ENCODE assay signal across 31 cellular contexts in genomic region chr4:6143603-6144181, GRCh38. TPM values are rescaled to one million over a fixed set of nuclear protein-coding genes. Genes with fewer than 3 reads are reported as not detected.
"Had no signal": no experiment of that assay in that cellular context is flagged by ENCODE, and none has a peak within 500 bp of the region (broad histone marks: within the 10 kb centered on the region; RNA-seq: fewer than 3 reads in every experiment).

No MANE protein-coding gene starts in this region.

- H3K27me3 ChIP-seq: brain microvascular endothelial cell had no signal

- H3K4me3 ChIP-seq: K562 had no signal

- H3K36me3 ChIP-seq: brain microvascular endothelial cell had no signal

- H3K27ac Mint-ChIP-seq: activated B cell treated with CpG ODN at 0.5 μM for 24 hours; activated CD4-positive, alpha-beta memory T cell treated with anti-CD3 and anti-CD28 coated beads for 36 hours; activated naive CD8-positive, alpha-beta T cell treated with anti-CD3 and anti-CD28 coated beads for 36 hours; activated T-helper 17 cell treated with anti-CD3 and anti-CD28 coated beads, Interleukin-2, amount 50 U/mL, for 72 hours had no signal

- H3K4me3 Mint-ChIP-seq: activated B cell treated with CpG ODN at 0.5 μM for 24 hours; activated CD4-positive, alpha-beta memory T cell treated with anti-CD3 and anti-CD28 coated beads for 36 hours; activated naive CD8-positive, alpha-beta T cell treated with anti-CD3 and anti-CD28 coated beads for 36 hours; activated T-helper 17 cell treated with anti-CD3 and anti-CD28 coated beads, Interleukin-2, amount 50 U/mL, for 72 hours had no signal

- H3K9me3 Mint-ChIP-seq: activated B cell treated with CpG ODN at 0.5 μM for 24 hours had no signal

- H3K27ac ChIP-seq: brain microvascular endothelial cell, VCaP had no signal

- H3K36me3 Mint-ChIP-seq: activated naive CD8-positive, alpha-beta T cell treated with anti-CD3 and anti-CD28 coated beads for 36 hours had no signal

- DNase-seq: activated B cell treated with CpG ODN at 0.5 μM for 24 hours; activated CD4-positive, alpha-beta memory T cell treated with anti-CD3 and anti-CD28 coated beads for 36 hours; activated CD4-positive, alpha-beta T cell treated with anti-CD3 and anti-CD28 coated beads for 4 hours; activated CD4-positive, alpha-beta T cell treated with anti-CD3 and anti-CD28 coated beads, Interleukin-2, amount 50 U/mL, for 1 hour; activated CD4-positive, CD25-positive, alpha-beta regulatory T cell treated with anti-CD3 and anti-CD28 coated beads, Interleukin-2, amount 50 U/mL, for 72 hours; activated CD8-positive, alpha-beta memory T cell treated with anti-CD3 and anti-CD28 coated beads, Interleukin-2, amount 50 U/mL, for 48 hours; activated effector memory CD4-positive, alpha-beta T cell treated with anti-CD3 and anti-CD28 coated beads, Interleukin-2, amount 50 U/mL, for 16 hours; activated naive CD4-positive, alpha-beta T cell; activated naive CD4-positive, alpha-beta T cell treated with anti-CD3 and anti-CD28 coated beads, Interleukin-2, amount 50 U/mL, for 16 hours; activated naive CD8-positive, alpha-beta T cell treated with anti-CD3 and anti-CD28 coated beads for 36 hours; activated T-cell treated with anti-CD3 and anti-CD28 coated beads, Interleukin-2, amount 50 U/mL, for 48 hours; amniotic stem cell; brain microvascular endothelial cell; NCI-H1092 treated with DMSO at 0.1 percent for 48 hours; NCI-H1417 treated with DMSO at 0.1 percent for 48 hours; NCI-H187 treated with DMSO at 0.1 percent for 48 hours; NCI-H2171 treated with DMSO at 0.1 percent for 48 hours; NCI-H2227 treated with DMSO at 0.1 percent for 48 hours; NCI-H446; NCI-H510A treated with DMSO at 0.1 percent for 48 hours; NCI-H526 treated with DMSO at 0.1 percent for 48 hours; NCI-H774; SW 1271; T-helper 1 cell; T-helper 2 cell; T-helper 9 cell had no signal

- H3K4me1 Mint-ChIP-seq: activated B cell treated with CpG ODN at 0.5 μM for 24 hours; activated naive CD8-positive, alpha-beta T cell treated with anti-CD3 and anti-CD28 coated beads for 36 hours had no signal

- H3K27me3 Mint-ChIP-seq: activated B cell treated with CpG ODN at 0.5 μM for 24 hours; activated CD4-positive, alpha-beta memory T cell treated with anti-CD3 and anti-CD28 coated beads for 36 hours; activated T-helper 17 cell treated with anti-CD3 and anti-CD28 coated beads, Interleukin-2, amount 50 U/mL, for 72 hours had no signal

RNA-seq across cellular contexts. Expression of gene JAKMIP1, which starts 56.7 kb away (rescaled TPM):
- total RNA-seq: K562, M059J, RPMI7951 had no signal
